Comparison of ENCODE assay signal across 1 cellular context in the genomic region with DNA sequence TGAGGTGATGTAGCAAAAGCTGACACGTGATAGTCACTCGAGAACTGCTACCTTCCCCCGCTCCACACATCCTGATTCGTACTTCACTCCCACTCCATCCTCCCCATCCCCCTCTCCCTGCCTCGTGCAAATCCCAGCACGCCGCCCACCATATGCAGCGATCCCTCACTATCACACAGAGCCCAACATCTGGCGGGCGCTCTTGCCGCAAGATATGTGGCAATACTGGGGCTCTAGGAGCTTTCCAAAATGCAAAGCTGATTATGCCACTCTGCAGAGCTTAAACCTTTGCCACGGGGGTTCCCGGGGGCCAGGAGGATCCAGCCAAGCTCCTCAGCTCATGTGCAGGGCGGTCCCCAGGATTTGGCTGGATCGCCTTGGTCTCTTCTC.
TF ChIP-seq lines count a peak whose summit lies in the region.

No MANE protein-coding gene starts in this region.

TF ChIP-seq in K562, 482 proteins besides CTCF, POLR2A, EP300 and RAD21:
- TF ChIP-seq EGR1 (conservative IDR thresholded peaks at IDR 0.05) (peak; percentile 19; the same call in 1 of the 2 replicates), ZFP30 (CRISPR knock-in tag; IDR thresholded peaks at IDR 0.05; ENCODE audit: borderline replicate concordance) (no peak), CEBPB (tag; IDR thresholded peaks at IDR 0.05) (peak; percentile 46; the same call in 1 of the 2 replicates)
